1 cellular context compared by ENCODE assay signal in genomic region chr9:93674580-93675335, GRCh38.
TF ChIP-seq lines count a peak whose summit lies in the region.

No MANE protein-coding gene starts in this region.

TF ChIP-seq in HepG2, 621 proteins besides CTCF, POLR2A, EP300 and RAD21 (continued from another document):
- no peak for TF ChIP-seq GPBP1L1 (CRISPR knock-in tag; IDR thresholded peaks at IDR 0.05)
- TF ChIP-seq MAFG (CRISPR knock-in tag; IDR thresholded peaks at IDR 0.05): no peak
- TF ChIP-seq ZNF546 (CRISPR knock-in tag; conservative IDR thresholded peaks at IDR 0.05): no peak
- no peak for TF ChIP-seq SSRP1 (CRISPR knock-in tag; IDR thresholded peaks at IDR 0.05)
- TF ChIP-seq ZNF724P (CRISPR knock-in tag; IDR thresholded peaks at IDR 0.05; ENCODE audit: borderline replicate concordance): no peak
- no peak for TF ChIP-seq AHR (CRISPR knock-in tag; IDR thresholded peaks at IDR 0.05)
- TF ChIP-seq ATF7 (IDR thresholded peaks at IDR 0.05): no peak
- TF ChIP-seq ATF7 (CRISPR knock-in tag; IDR thresholded peaks at IDR 0.05): no peak
- no peak for TF ChIP-seq CREB3 (CRISPR knock-in tag; IDR thresholded peaks at IDR 0.05)
- no peak for TF ChIP-seq TBX2 (CRISPR knock-in tag; IDR thresholded peaks at IDR 0.05; ENCODE audit: borderline replicate concordance)
- TF ChIP-seq ZNF670 (CRISPR knock-in tag; IDR thresholded peaks at IDR 0.05; ENCODE audit: borderline replicate concordance): no peak
- TF ChIP-seq ZUFSP (CRISPR knock-in tag; IDR thresholded peaks at IDR 0.05; ENCODE audit: borderline replicate concordance): no peak
- no peak for TF ChIP-seq MZF1 (CRISPR knock-in tag; IDR thresholded peaks at IDR 0.05; ENCODE audit: borderline replicate concordance)
- no peak for TF ChIP-seq FOXC1 (CRISPR knock-in tag; IDR thresholded peaks at IDR 0.05; ENCODE audit: borderline replicate concordance)
- TF ChIP-seq RARG (CRISPR knock-in tag; IDR thresholded peaks at IDR 0.05; ENCODE audit: low read depth): no peak
